Comparison of ENCODE assay signal across 17 cellular contexts in the genomic region with DNA sequence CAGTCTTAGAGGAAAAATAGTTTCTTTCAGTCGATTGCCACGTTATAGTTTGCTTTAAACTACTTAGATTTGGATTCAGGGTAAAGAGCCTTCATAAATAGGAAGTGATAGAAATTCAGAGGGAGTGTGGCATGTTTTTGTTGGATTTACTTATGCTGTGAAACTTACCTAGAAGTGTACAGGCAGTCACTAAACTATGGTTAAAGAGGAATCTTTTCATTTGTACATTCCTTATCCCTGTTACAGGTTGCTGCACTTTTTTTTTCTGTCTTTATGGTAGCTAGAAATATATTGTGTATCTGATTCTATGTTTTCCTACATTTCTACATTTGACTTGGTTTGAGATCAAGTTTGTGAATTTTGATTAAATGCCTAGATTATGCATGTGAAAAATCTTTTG. TPM values are rescaled to one million over a fixed set of nuclear protein-coding genes. Genes with fewer than 3 reads are reported as not detected.
A peak's percentile ranks its signal among the peaks of the same experiment; 100 is the strongest.
DNase-seq lines count a peak whose midpoint lies in the region; ATAC-seq, FAIRE-seq and TF ChIP-seq lines count a peak whose summit lies in the region.
"Had no signal": no experiment of that assay in that cellular context is flagged by ENCODE, and none has a peak within 500 bp of the region (broad histone marks: within the 10 kb centered on the region; RNA-seq: fewer than 3 reads in every experiment).

No MANE protein-coding gene starts in this region.

- H3K4me3 ChIP-seq in A549 (no peak overlapping the region), HUES64 (ENCODE audit: low read length) (peak overlapping the region; percentile 22), mammary epithelial cell (replicated peaks in 1 of 3; ENCODE audit: insufficient read depth in 1 of 3, low read depth in 2 of 3, low read length in 3 of 3) (no peak overlapping the region), transverse colon (no peak overlapping the region)

- TF ChIP-seq CTCF in A549 (IDR thresholded peaks at IDR 0.05), result no peak
- no peak for TF ChIP-seq CTCF in mammary epithelial cell (conservative IDR thresholded peaks at IDR 0.05 in 1 of 2, IDR thresholded peaks at IDR 0.05 in 1 of 2; ENCODE audit: extremely low read depth in 1 of 2, insufficient read depth in 1 of 2, low read depth in 1 of 2, low read length in 2 of 2)
- TF ChIP-seq CTCF in nephron (IDR thresholded peaks at IDR 0.05; ENCODE audit: unreplicated experiment in 3 of 3), result no peak
- TF ChIP-seq CTCF in transverse colon (IDR thresholded peaks at IDR 0.05), result no peak

- peak overlapping the region; percentile 45 for H3K4me2 ChIP-seq in A549
- peak overlapping the region; percentile 67 for H3K4me2 ChIP-seq in mammary epithelial cell (ENCODE audit: insufficient read depth, low read depth, low read length)

- intact Hi-C loops in mammary epithelial cell (cut with micrococcal nuclease) (no loop called here), transverse colon (cut with DNase I; ENCODE audit: low total_unique reads) (no loop called here), posterior cingulate gyrus (cut with DNase I) (no loop called here)

- no peak for FAIRE-seq in A549 (lab: Jason Lieb, UNC)

- no peak overlapping the region for H2AFZ ChIP-seq in mammary epithelial cell (ENCODE audit: low read depth, low read length)

- H3K36me3 Mint-ChIP-seq in nephron (ENCODE audit: low read depth), result no peaks in the 10 kb centered on the region
- H3K36me3 Mint-ChIP-seq: CD4-positive, alpha-beta memory T cell had no signal

- TF ChIP-seq EP300 in A549 (IDR thresholded peaks at IDR 0.05), result no peak
- no peak for TF ChIP-seq EP300 in transverse colon (IDR thresholded peaks at IDR 0.05; ENCODE audit: low read depth)

- peaks cover 96% of the 10 kb centered on the region for H3K79me2 ChIP-seq in mammary epithelial cell (ENCODE audit: insufficient read depth, low read length)

- H3K9ac ChIP-seq in HUES64 (ENCODE audit: low read depth, low read length) (peak overlapping the region; percentile 65), mammary epithelial cell (ENCODE audit: insufficient read depth, low read length) (no peak overlapping the region)

- peaks cover 18% of the 10 kb centered on the region for H3K4me1 ChIP-seq in A549
- H3K4me1 ChIP-seq in HUES64 (ENCODE audit: insufficient read depth, low read length), result peaks cover 43% of the 10 kb centered on the region
- peaks cover 14% of the 10 kb centered on the region for H3K4me1 ChIP-seq in mammary epithelial cell (ENCODE audit: insufficient read depth, low read length)
- H3K4me1 ChIP-seq in transverse colon, result peaks cover 0 to 7% (median 0%) of the 10 kb centered on the region in 4 donors

- peaks cover 14% of the 10 kb centered on the region for H3K4me1 Mint-ChIP-seq in nephron
- H3K4me1 Mint-ChIP-seq: IgD-negative memory B cell had no signal

- peak overlapping the region; percentile 53 to 90 (median 66) for H3K27ac Mint-ChIP-seq in nephron
- H3K27ac Mint-ChIP-seq: CD4-positive, alpha-beta memory T cell; IgD-negative memory B cell; T-helper 1 cell treated with Interleukin-12 subunit alpha and Interleukin-12 subunit beta and Interleukin-4 antibody, amounts not matched to agents 30 μg/mL and 1 μg/mL, for 36 hours had no signal

- H3K9me3 ChIP-seq in A549, result no peaks in the 10 kb centered on the region
- no peaks in the 10 kb centered on the region for H3K9me3 ChIP-seq in HUES64 (ENCODE audit: insufficient read depth, low read depth, low read length)
- H3K9me3 ChIP-seq in mammary epithelial cell (replicated peaks; ENCODE audit: insufficient read depth, low read length), result no peaks in the 10 kb centered on the region
- H3K9me3 ChIP-seq in transverse colon, result no peaks in the 10 kb centered on the region
- H3K9me3 ChIP-seq: neutrophil had no signal

- POLR2A ChIA-PET in A549 (lab: Yijun Ruan, JAX), result no interaction called here

- H3K36me3 ChIP-seq in HUES64 (ENCODE audit: insufficient read depth, low read length) (no peaks in the 10 kb centered on the region), mammary epithelial cell (ENCODE audit: insufficient read depth, low read length) (peaks cover 1% of the 10 kb centered on the region), transverse colon (no peaks in the 10 kb centered on the region)
- H3K36me3 ChIP-seq: neutrophil had no signal

- no peaks in the 10 kb centered on the region for H3K27me3 ChIP-seq in HUES64 (ENCODE audit: insufficient read depth, low read length)
- no peaks in the 10 kb centered on the region for H3K27me3 ChIP-seq in mammary epithelial cell (ENCODE audit: insufficient read depth, low read length)
- H3K27me3 ChIP-seq in transverse colon, result peaks cover 4% of the 10 kb centered on the region
- H3K27me3 ChIP-seq: dorsolateral prefrontal cortex, neutrophil had no signal

- WGBS in A549 (ENCODE audit: missing lambda C conversion rate), result 96% methylated on average over 2 of the region's 2 CpGs
- WGBS in HUES64, result 87% methylated on average over 2 of the region's 2 CpGs
- WGBS in mammary epithelial cell (ENCODE audit: low coverage, missing lambda C conversion rate), result 87% methylated on average over 2 of the region's 2 CpGs
- WGBS in transverse colon (ENCODE audit: low coverage in 1 of 2), 2 donors, result 61% methylated on average over 2 of the region's 2 CpGs

- DNase-seq in A549 (ENCODE audit: low read depth in 1 of 2, low spot score in 1 of 2), result no peak
- no peak for DNase-seq in mammary epithelial cell
- no peak for DNase-seq in transverse colon
- DNase-seq in iPS-NIHi11 (ENCODE audit: low spot score), result no peak
- DNase-seq in posterior cingulate gyrus, result no peak
- no peak for DNase-seq in NCI-H2196 treated with DMSO at 0.1 percent for 48 hours (lab: John Stamatoyannopoulos, UW; ENCODE audit: unreplicated experiment)
- DNase-seq: activated CD4-positive, alpha-beta T cell treated with anti-CD3 and anti-CD28 coated beads for 1 hour; CD4-positive, alpha-beta memory T cell; dorsolateral prefrontal cortex; NCI-H2107; NCI-H748 treated with DMSO at 0.1 percent for 48 hours; stimulated activated CD4-positive, alpha-beta T cell treated with anti-CD3 and anti-CD28 coated beads, Interleukin-4, amount 100 ng/mL, for 4 hours had no signal

- dilution Hi-C loops in mammary epithelial cell (cut with HindIII; ENCODE audit: low sequenced_read_pairs), result no loop called here

- no peak overlapping the region for H3K27ac ChIP-seq in A549
- peak overlapping the region; percentile 88 for H3K27ac ChIP-seq in HUES64 (ENCODE audit: low read depth, low read length)
- H3K27ac ChIP-seq in mammary epithelial cell (ENCODE audit: insufficient read depth, low read depth, low read length), result peak overlapping the region; percentile 31
- H3K27ac ChIP-seq in transverse colon, result no peak overlapping the region
- H3K27ac ChIP-seq: dorsolateral prefrontal cortex, neutrophil had no signal

- TF ChIP-seq RAD21 in A549 (conservative IDR thresholded peaks at IDR 0.05 in 1 of 2, IDR thresholded peaks at IDR 0.05 in 1 of 2), result no peak

- H3K9me3 Mint-ChIP-seq in nephron, result no peaks in the 10 kb centered on the region
- H3K9me3 Mint-ChIP-seq: CD4-positive, alpha-beta memory T cell; IgD-negative memory B cell; T-helper 1 cell treated with Interleukin-12 subunit alpha and Interleukin-12 subunit beta and Interleukin-4 antibody, amounts not matched to agents 30 μg/mL and 1 μg/mL, for 36 hours had no signal

- no peaks in the 10 kb centered on the region for H4K20me1 ChIP-seq in mammary epithelial cell (ENCODE audit: insufficient read depth, low read length)

- in situ Hi-C loops in mammary epithelial cell (cut with MboI; ENCODE audit: low sequenced_read_pairs in 2 of 2) (no loop called here), transverse colon (cut with MboI; ENCODE audit: low pct_ligation_motif_present in 1 of 4, low pct_unique_long_range_greater_than_20kb in 1 of 4, low sequenced_read_pairs in 3 of 4) (no loop called here)

- no peak for TF ChIP-seq POLR2A in A549 (IDR thresholded peaks at IDR 0.05; ENCODE audit: low read length)
- TF ChIP-seq POLR2A in transverse colon (IDR thresholded peaks at IDR 0.05), result no peak

- H3K27me3 Mint-ChIP-seq in nephron (ENCODE audit: low read depth), result no peaks in the 10 kb centered on the region

- no peak for ATAC-seq in A549

- BruUV-seq in mammary epithelial cell (replicated peaks; lab: Mats Ljungman, UMichigan), result no TSS peak

- CTCF ChIA-PET in A549 (lab: Yijun Ruan, JAX), result no interaction called here
- CTCF ChIA-PET in mammary epithelial cell (lab: Charles Lee; ENCODE audit: low non-redundant PET), result no interaction called here

- no peak overlapping the region for H3K4me3 Mint-ChIP-seq in nephron
- H3K4me3 Mint-ChIP-seq: CD4-positive, alpha-beta memory T cell; IgD-negative memory B cell; T-helper 1 cell treated with Interleukin-12 subunit alpha and Interleukin-12 subunit beta and Interleukin-4 antibody, amounts not matched to agents 30 μg/mL and 1 μg/mL, for 36 hours had no signal

TF ChIP-seq in A549, 52 proteins besides CTCF, POLR2A, EP300 and RAD21:
- TF ChIP-seq NR3C1 (IDR thresholded peaks at IDR 0.05) (no peak), CHD2 (IDR thresholded peaks at IDR 0.05; ENCODE audit: low read length, partially characterized antibody) (no peak), EHMT2 (IDR thresholded peaks at IDR 0.05; ENCODE audit: low read depth) (no peak), HOXA7 (CRISPR knock-in tag; IDR thresholded peaks at IDR 0.05) (no peak), RFX5 (IDR thresholded peaks at IDR 0.05) (no peak), ELK1 (IDR thresholded peaks at IDR 0.05; ENCODE audit: low read depth, low read length) (no peak)
- TF ChIP-seq, protein P1, sequence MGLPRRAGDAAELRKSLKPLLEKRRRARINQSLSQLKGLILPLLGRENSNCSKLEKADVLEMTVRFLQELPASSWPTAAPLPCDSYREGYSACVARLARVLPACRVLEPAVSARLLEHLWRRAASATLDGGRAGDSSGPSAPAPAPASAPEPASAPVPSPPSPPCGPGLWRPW (IDR thresholded peaks at IDR 0.05), result no peak

RNA-seq across cellular contexts. Expression of gene WWC2, which starts 19.1 kb away (rescaled TPM):
- polyA plus RNA-seq in A549 (2011; rRNA removed) (22.5 and 26.9 TPM in 2 replicates), A549 (2017; fragmentation: RNase III; extraction: RNeasy Plus Mini Kit Qiagen cat#74134 plus additional on column Dnase treatment) (14.9 to 16.2 TPM (median 15.3 TPM) in 3 replicates), mammary epithelial cell (9.1 TPM)
- 9.2 and 9.9 TPM in 2 replicates for polyA plus RNA-seq in A549 (2012; cell fraction: cytosol; rRNA removed)
- 7.1 and 10.2 TPM in 2 replicates for polyA plus RNA-seq in A549 (2012; cell fraction: nucleus; rRNA removed)
- 16.3 and 18.3 TPM in 2 replicates for polyA minus RNA-seq in A549 (2011; rRNA and poly(A)+ RNA removed)
- polyA plus RNA-seq in HUES64 (2013, experiment 1 of 2), result 31.1 TPM
- polyA plus RNA-seq in HUES64 (2013, experiment 2 of 2), result 37.0 TPM
- total RNA-seq in mammary epithelial cell (10 to 100 TPM; 20.0 to 35.7 TPM), transverse colon (10 to 100 TPM in 1 of 4 donors, 1 to 10 TPM in 3; 6.6 to 79.7 (median 9.4) TPM)
- polyA minus RNA-seq in mammary epithelial cell, result 18.6 TPM

Comparison
In these comparisons a context has a peak if more than half of its experiments do, and no peak if none do; other contexts are left out.
1. H3K27ac ChIP-seq: peak in HUES64 (single experiment) and mammary epithelial cell (single experiment); none in A549 (0 of 2) and transverse colon (0 of 4).